ENCODE assay signal across 8 cellular contexts in genomic region chr4:2935762-2936743, GRCh38. TPM values are rescaled to one million over a fixed set of nuclear protein-coding genes. Genes with fewer than 3 reads are reported as not detected.
DNase-seq lines count a peak whose midpoint lies in the region; ATAC-seq and TF ChIP-seq lines count a peak whose summit lies in the region.

No MANE protein-coding gene starts in this region.

- H3K9ac ChIP-seq in BLaER1: peak overlapping the region; percentile 92
- H3K9ac ChIP-seq in HUES64 (ENCODE audit: low read depth, low read length): peak overlapping the region; percentile 78

- H3K9me3 ChIP-seq in BLaER1 (no peaks in the 10 kb centered on the region), HUES64 (ENCODE audit: insufficient read depth, low read depth, low read length) (no peaks in the 10 kb centered on the region)

- H3K27me3 ChIP-seq in BLaER1 (no peaks in the 10 kb centered on the region), HUES64 (ENCODE audit: insufficient read depth, low read length) (no peaks in the 10 kb centered on the region)

- intact Hi-C loops in sciatic nerve (cut with DNase I): loop anchor here (10.0 kb wide), 1 partner anchor 181 kb away; the partner anchor contains the start of gene TNIP2

- peak overlapping the region; percentile 94 for H3K4me3 ChIP-seq in BLaER1
- peak overlapping the region; percentile 74 for H3K4me3 ChIP-seq in HUES64 (ENCODE audit: low read length)
- H3K4me3 ChIP-seq in fibroblast of the aortic adventitia (ENCODE audit: low read depth, low read length): peak overlapping the region; percentile 89

- ATAC-seq in sciatic nerve: no peak
- ATAC-seq in GM18873 (IDR thresholded peaks at IDR 0.05; ENCODE audit: low FRiP score, unreplicated experiment): no peak
- no peak for ATAC-seq in GM21515 (IDR thresholded peaks at IDR 0.05; ENCODE audit: unreplicated experiment)

- H3K4me2 ChIP-seq in BLaER1: peak overlapping the region; percentile 94

- H3K36me3 ChIP-seq in BLaER1: peaks cover 44% of the 10 kb centered on the region
- H3K36me3 ChIP-seq in HUES64 (ENCODE audit: insufficient read depth, low read length): peaks cover 60% of the 10 kb centered on the region

- WGBS in HUES64: 86% methylated on average over 20 of the region's 20 CpGs

- peaks cover 81% of the 10 kb centered on the region for H4K20me1 ChIP-seq in BLaER1

- no peak overlapping the region for H3K27ac ChIP-seq in BLaER1
- no peak overlapping the region for H3K27ac ChIP-seq in HUES64 (ENCODE audit: low read depth, low read length)

- H3K4me1 ChIP-seq in BLaER1 (peaks cover 65% of the 10 kb centered on the region), HUES64 (ENCODE audit: insufficient read depth, low read length) (0 out of 2 replicates have a peak, but pooled peaks cover 7% of the 10 kb centered on the region)

- peak; percentile 59 for DNase-seq in activated CD8-positive, alpha-beta memory T cell treated with anti-CD3 and anti-CD28 coated beads, Interleukin-2, amount 50 U/mL, for 24 hours (ENCODE audit: extremely low read depth)
- DNase-seq in fibroblast of the aortic adventitia (ENCODE audit: low read depth) (peak; percentile 25), sciatic nerve (ENCODE audit: low spot score) (peak; percentile 49), AG20443 (ENCODE audit: low spot score) (no peak)

- TF ChIP-seq CTCF in fibroblast of the aortic adventitia (IDR thresholded peaks at IDR 0.05; ENCODE audit: insufficient read depth, low read length): no peak

RNA-seq across cellular contexts. Expression of gene NOP14, which starts 27.2 kb away (rescaled TPM):
- 32.2 TPM for polyA plus RNA-seq in HUES64 (2013, experiment 1 of 2)
- 28.8 TPM for polyA plus RNA-seq in HUES64 (2013, experiment 2 of 2)
- total RNA-seq in fibroblast of the aortic adventitia (ENCODE audit: low replicate concordance): 25.6 and 46.7 TPM in 2 replicates
- 20.0 TPM for total RNA-seq in sciatic nerve

RNA-seq across cellular contexts. Expression of gene GRK4, which starts 27.3 kb away (rescaled TPM):
- 2.1 TPM for polyA plus RNA-seq in HUES64 (2013, experiment 1 of 2)
- 1.8 TPM for polyA plus RNA-seq in HUES64 (2013, experiment 2 of 2)
- total RNA-seq in fibroblast of the aortic adventitia (ENCODE audit: low replicate concordance): 8.6 and 16.5 TPM in 2 replicates
- total RNA-seq in sciatic nerve: 14.8 TPM
